ENCODE assay signal across 1 cellular context in the genomic region with DNA sequence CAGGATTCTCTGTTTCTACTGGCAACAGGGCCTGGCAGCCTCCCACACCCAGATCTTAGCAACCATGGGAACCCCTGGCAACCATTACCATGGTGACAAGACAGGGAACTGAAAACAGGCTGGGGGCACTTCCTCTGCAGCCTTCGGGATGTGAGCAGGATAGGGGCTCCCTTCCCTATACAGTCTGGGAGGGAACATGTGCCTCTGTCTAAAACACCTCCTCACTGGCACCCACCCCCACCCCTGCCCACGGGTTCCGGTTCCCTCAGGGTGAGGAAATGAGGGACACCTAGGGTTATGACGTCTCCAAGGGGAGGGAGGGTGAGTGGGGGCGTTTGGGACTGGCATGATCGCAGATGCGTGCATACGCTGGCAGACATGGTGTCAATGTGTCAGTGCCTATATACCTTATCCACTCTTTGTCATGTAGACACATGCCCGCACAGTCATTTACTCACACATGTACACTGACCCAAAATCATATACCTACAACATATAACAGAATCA.
A peak's percentile ranks its signal among the peaks of the same experiment; 100 is the strongest.
TF ChIP-seq lines count a peak whose summit lies in the region.

No MANE protein-coding gene starts in this region.

TF ChIP-seq in HEK293, 187 proteins besides CTCF, POLR2A, EP300 and RAD21:
- TF ChIP-seq MYNN (tag by site-specific recombination; IDR thresholded peaks at IDR 0.05; ENCODE audit: borderline replicate concordance) (peak; percentile 80), ZNF776 (tag by site-specific recombination; IDR thresholded peaks at IDR 0.05; ENCODE audit: borderline replicate concordance) (no peak), GLIS1 (tag by site-specific recombination; IDR thresholded peaks at IDR 0.05) (no peak), ZFHX2 (tag by site-specific recombination; conservative IDR thresholded peaks at IDR 0.05) (peak; percentile 35; the same call in 1 of the 2 replicates), EGR2 (tag by site-specific recombination; IDR thresholded peaks at IDR 0.05; ENCODE audit: low read depth) (0 out of 2 replicates have a peak, but pooled peaks have one; percentile 29)
TF ChIP-seq in HEK293: peak in this region for 3.
